39 cellular contexts compared by ENCODE assay signal in genomic region chr19:50248826-50249225, GRCh38. TPM values are rescaled to one million over a fixed set of nuclear protein-coding genes. Genes with fewer than 3 reads are reported as not detected.
"Had no signal": no experiment of that assay in that cellular context is flagged by ENCODE, and none has a peak within 500 bp of the region (broad histone marks: within the 10 kb centered on the region; RNA-seq: fewer than 3 reads in every experiment).

No MANE protein-coding gene starts in this region.

- H3K4me3 Mint-ChIP-seq: activated B cell treated with CpG ODN at 0.5 μM for 24 hours; activated CD4-positive, alpha-beta memory T cell treated with anti-CD3 and anti-CD28 coated beads for 36 hours; activated CD4-positive, alpha-beta T cell treated with anti-CD3 and anti-CD28 coated beads, Interleukin-2, amount 10 ng/mL, durations not matched to agents 24 days and 14 days; activated CD8-positive, alpha-beta T cell treated with anti-CD3 and anti-CD28 coated beads for 36 hours; activated naive CD4-positive, alpha-beta T cell treated with anti-CD3 and anti-CD28 coated beads for 36 hours; activated naive CD8-positive, alpha-beta T cell treated with anti-CD3 and anti-CD28 coated beads for 36 hours; activated T-cell treated with anti-CD3 and anti-CD28 coated beads, Interleukin-2, amount 50 U/mL, for 4 hours; activated T-cell treated with anti-CD3 and anti-CD28 coated beads, Interleukin-2, amount 50 U/mL, for 72 hours; activated T-helper 1 cell treated with anti-CD3 and anti-CD28 coated beads, Interleukin-12 subunit alpha, Interleukin-12 subunit beta, Interleukin-2, Interleukin-4 antibody, amounts not matched to agents 30 ng/mL and 10 ng/mL and 1 ng/mL, durations not matched to agents 14 hours and 24 hours and 36 hours; activated T-helper 17 cell treated with anti-CD3 and anti-CD28 coated beads, Interleukin-2, amount 50 U/mL, for 72 hours; T-helper 1 cell treated with Interleukin-12 subunit alpha and Interleukin-12 subunit beta and Interleukin-4 antibody, amounts not matched to agents 30 μg/mL and 1 μg/mL, for 36 hours; T-helper 2 cell treated with Interferon-gamma antibody and Interleukin-4, amounts not matched to agents 5 μg/mL and 100 μg/mL, for 36 hours had no signal

- H3K27ac ChIP-seq: adrenal gland, body of pancreas, brain microvascular endothelial cell, breast epithelium, VCaP had no signal

- H3K27ac Mint-ChIP-seq: activated B cell treated with CpG ODN at 0.5 μM for 24 hours; activated CD4-positive, alpha-beta memory T cell treated with anti-CD3 and anti-CD28 coated beads for 36 hours; activated CD8-positive, alpha-beta T cell treated with anti-CD3 and anti-CD28 coated beads for 36 hours; activated naive CD4-positive, alpha-beta T cell treated with anti-CD3 and anti-CD28 coated beads for 36 hours; activated naive CD8-positive, alpha-beta T cell treated with anti-CD3 and anti-CD28 coated beads for 36 hours; activated T-cell treated with anti-CD3 and anti-CD28 coated beads, Interleukin-2, amount 50 U/mL, for 72 hours; activated T-helper 1 cell treated with anti-CD3 and anti-CD28 coated beads, Interleukin-12 subunit alpha, Interleukin-12 subunit beta, Interleukin-2, Interleukin-4 antibody, amounts not matched to agents 30 ng/mL and 10 ng/mL and 1 ng/mL, durations not matched to agents 14 hours and 24 hours and 36 hours; activated T-helper 17 cell treated with anti-CD3 and anti-CD28 coated beads, Interleukin-2, amount 50 U/mL, for 72 hours; T-helper 1 cell treated with Interleukin-12 subunit alpha and Interleukin-12 subunit beta and Interleukin-4 antibody, amounts not matched to agents 30 μg/mL and 1 μg/mL, for 36 hours; T-helper 2 cell treated with Interferon-gamma antibody and Interleukin-4, amounts not matched to agents 5 μg/mL and 100 μg/mL, for 36 hours had no signal

- H3K4me1 ChIP-seq: adrenal gland, body of pancreas, breast epithelium had no signal

- H3K4me1 Mint-ChIP-seq: activated CD4-positive, alpha-beta T cell treated with anti-CD3 and anti-CD28 coated beads, Interleukin-2, amount 10 ng/mL, durations not matched to agents 24 days and 14 days; activated naive CD8-positive, alpha-beta T cell treated with anti-CD3 and anti-CD28 coated beads for 36 hours; activated T-helper 17 cell treated with anti-CD3 and anti-CD28 coated beads, Interleukin-2, amount 50 U/mL, for 72 hours had no signal

- FAIRE-seq: astrocyte, TTC549 had no signal

- H3K36me3 ChIP-seq: adrenal gland, brain microvascular endothelial cell, breast epithelium had no signal

- H3K4me3 ChIP-seq: adrenal gland, body of pancreas, breast epithelium had no signal

- ATAC-seq: activated CD8-positive, alpha-beta T cell treated with anti-CD3 and anti-CD28 coated beads for 36 hours; activated naive CD4-positive, alpha-beta T cell treated with anti-CD3 and anti-CD28 coated beads, Interleukin-2, amount 50 U/mL, for 72 hours; activated T-cell treated with anti-CD3 and anti-CD28 coated beads, Interleukin-2, amount 50 U/mL, for 4 hours; activated T-cell treated with anti-CD3 and anti-CD28 coated beads, Interleukin-2, amount 50 U/mL, for 72 hours; activated T-helper 17 cell treated with anti-CD3 and anti-CD28 coated beads, Interleukin-2, amount 50 U/mL, for 72 hours; body of pancreas had no signal

- H3K36me3 Mint-ChIP-seq: activated CD4-positive, alpha-beta memory T cell treated with anti-CD3 and anti-CD28 coated beads for 36 hours; activated naive CD8-positive, alpha-beta T cell treated with anti-CD3 and anti-CD28 coated beads for 36 hours had no signal

- H3K27me3 ChIP-seq: body of pancreas, brain microvascular endothelial cell, breast epithelium had no signal

- H3K9me3 Mint-ChIP-seq: activated T-helper 17 cell treated with anti-CD3 and anti-CD28 coated beads, Interleukin-2, amount 50 U/mL, for 72 hours had no signal

- DNase-seq: activated B cell treated with CpG ODN at 0.5 μM for 24 hours; activated CD4-positive, alpha-beta memory T cell treated with anti-CD3 and anti-CD28 coated beads for 36 hours; activated CD4-positive, alpha-beta T cell treated with anti-CD3 and anti-CD28 coated beads for 4 hours; activated CD4-positive, alpha-beta T cell treated with anti-CD3 and anti-CD28 coated beads, Interleukin-2, amount 10 ng/mL, durations not matched to agents 24 days and 14 days; activated CD4-positive, alpha-beta T cell treated with anti-CD3 and anti-CD28 coated beads, Interleukin-2, amount 50 U/mL, for 1 hour; activated CD4-positive, alpha-beta T cell treated with anti-CD3 and anti-CD28 coated beads, Interleukin-2, amount 50 U/mL, for 4 hours; activated CD4-positive, CD25-positive, alpha-beta regulatory T cell treated with anti-CD3 and anti-CD28 coated beads, Interleukin-2, amount 50 U/mL, for 72 hours; activated CD8-positive, alpha-beta memory T cell treated with anti-CD3 and anti-CD28 coated beads, Interleukin-2, amount 50 U/mL, for 4 hours; activated CD8-positive, alpha-beta T cell treated with anti-CD3 and anti-CD28 coated beads for 36 hours; activated effector memory CD4-positive, alpha-beta T cell treated with anti-CD3 and anti-CD28 coated beads, Interleukin-2, amount 50 U/mL, for 16 hours; activated gamma-delta T cell treated with Interleukin-2 at 50 U/mL for 16 hours; activated naive CD4-positive, alpha-beta T cell; activated naive CD4-positive, alpha-beta T cell treated with anti-CD3 and anti-CD28 coated beads for 36 hours; activated naive CD4-positive, alpha-beta T cell treated with anti-CD3 and anti-CD28 coated beads, Interleukin-2, amount 50 U/mL, for 16 hours; activated naive CD8-positive, alpha-beta T cell treated with anti-CD3 and anti-CD28 coated beads for 36 hours; activated T-cell treated with anti-CD3 and anti-CD28 coated beads for 4 hours; activated T-cell treated with anti-CD3 and anti-CD28 coated beads, Interleukin-2, amount 50 U/mL, for 1 hour; activated T-cell treated with anti-CD3 and anti-CD28 coated beads, Interleukin-2, amount 50 U/mL, for 4 hours; activated T-cell treated with anti-CD3 and anti-CD28 coated beads, Interleukin-2, amount 50 U/mL, for 72 hours; adrenal gland; amniotic stem cell; aorta; body of pancreas; brain microvascular endothelial cell; central memory CD4-positive, alpha-beta T cell; SW 1271; T-helper 1 cell; T-helper 2 cell; T-helper 9 cell had no signal

RNA-seq across cellular contexts. Expression of gene MYH14, which starts 45.4 kb away (rescaled TPM):
- total RNA-seq: activated B cell treated with CpG ODN at 0.5 μM for 24 hours; activated CD4-positive, alpha-beta memory T cell treated with anti-CD3 and anti-CD28 coated beads for 36 hours; activated CD4-positive, alpha-beta T cell treated with anti-CD3 and anti-CD28 coated beads, Interleukin-2, amount 10 ng/mL, durations not matched to agents 24 days and 14 days; activated CD8-positive, alpha-beta memory T cell treated with anti-CD3 and anti-CD28 coated beads for 36 hours; activated CD8-positive, alpha-beta T cell treated with anti-CD3 and anti-CD28 coated beads for 36 hours; activated naive CD4-positive, alpha-beta T cell treated with anti-CD3 and anti-CD28 coated beads for 36 hours; activated naive CD4-positive, alpha-beta T cell treated with anti-CD3 and anti-CD28 coated beads, Interleukin-2, amount 50 U/mL, for 72 hours; activated naive CD8-positive, alpha-beta T cell treated with anti-CD3 and anti-CD28 coated beads for 36 hours; activated T-cell treated with anti-CD3 and anti-CD28 coated beads, Interleukin-2, amount 50 U/mL, for 72 hours; activated T-helper 1 cell treated with anti-CD3 and anti-CD28 coated beads, Interleukin-12 subunit alpha, Interleukin-12 subunit beta, Interleukin-2, Interleukin-4 antibody, amounts not matched to agents 30 ng/mL and 10 ng/mL and 1 ng/mL, durations not matched to agents 14 hours and 24 hours and 36 hours; activated T-helper 17 cell treated with anti-CD3 and anti-CD28 coated beads, Interleukin-2, amount 50 U/mL, for 72 hours; astrocyte had no signal
